Comparison of ENCODE assay signal across 33 cellular contexts in genomic region chr17:81167194-81167524, GRCh38. TPM values are rescaled to one million over a fixed set of nuclear protein-coding genes. Genes with fewer than 3 reads are reported as not detected.
DNase-seq lines count a peak whose midpoint lies in the region; ATAC-seq, FAIRE-seq and TF ChIP-seq lines count a peak whose summit lies in the region.
"Had no signal": no experiment of that assay in that cellular context is flagged by ENCODE, and none has a peak within 500 bp of the region (broad histone marks: within the 10 kb centered on the region; RNA-seq: fewer than 3 reads in every experiment).

No MANE protein-coding gene starts in this region.

- H3K9me3 Mint-ChIP-seq in activated naive CD8-positive, alpha-beta T cell treated with anti-CD3 and anti-CD28 coated beads, Interleukin-2, amount 50 U/mL, for 24 hours: no peaks in the 10 kb centered on the region
- H3K9me3 Mint-ChIP-seq in mesothelial cell of epicardium: no peaks in the 10 kb centered on the region
- H3K9me3 Mint-ChIP-seq: activated CD8-positive, alpha-beta T cell treated with anti-CD3 and anti-CD28 coated beads for 36 hours had no signal

- H3K27ac Mint-ChIP-seq in activated naive CD8-positive, alpha-beta T cell treated with anti-CD3 and anti-CD28 coated beads, Interleukin-2, amount 50 U/mL, for 24 hours: no peak overlapping the region
- no peak overlapping the region for H3K27ac Mint-ChIP-seq in mesothelial cell of epicardium
- H3K27ac Mint-ChIP-seq: activated CD8-positive, alpha-beta T cell treated with anti-CD3 and anti-CD28 coated beads for 36 hours had no signal

- no peaks in the 10 kb centered on the region for H4K20me1 ChIP-seq in HepG2 (ENCODE audit: insufficient read depth, low read length)

- H3K27me3 ChIP-seq in HepG2 (ENCODE audit: control insufficient read depth in 1 of 2, insufficient read depth in 2 of 2, low read length in 2 of 2) (0 out of 5 replicates have a peak, but pooled peaks cover 0 to 4% of the 10 kb centered on the region in 2 experiments), right lobe of liver (peaks cover 0 to 8% of the 10 kb centered on the region in 2 donors)
- H3K27me3 ChIP-seq: body of pancreas had no signal

- FAIRE-seq in HepG2 (lab: Jason Lieb, UNC): no peak
- FAIRE-seq: A204.1, TTC549 had no signal

- H3K9ac ChIP-seq in HepG2 (ENCODE audit: insufficient read depth, low read depth, low read length): no peak overlapping the region

- peak overlapping the region; percentile 85 for H3K4me2 ChIP-seq in HepG2 (ENCODE audit: low read depth, low read length)

- H3K27ac ChIP-seq in HepG2 (ENCODE audit: extremely low read length, insufficient read depth, low read length): no peak overlapping the region
- no peak overlapping the region for H3K27ac ChIP-seq in right lobe of liver
- peak overlapping the region; percentile 17 for H3K27ac ChIP-seq in substantia nigra (ENCODE audit: low read depth, low read length, poor library complexity, severe bottlenecking)
- H3K27ac ChIP-seq: neutrophil, SJSA1 had no signal

- H3K36me3 ChIP-seq in HepG2 (replicated peaks in 1 of 2; ENCODE audit: control insufficient read depth in 1 of 2, insufficient read depth in 2 of 2, low read length in 2 of 2) (no peaks in the 10 kb centered on the region), right lobe of liver (no peaks in the 10 kb centered on the region)
- H3K36me3 ChIP-seq: neutrophil, SJSA1 had no signal

- peak overlapping the region in 1 of 3 experiments; percentile 75; a peak in 1 of 6 replicates for H3K4me3 ChIP-seq in HepG2 (replicated peaks in 1 of 3; ENCODE audit: insufficient read depth in 1 of 3, low read depth in 2 of 3, low read length in 3 of 3)
- no peak overlapping the region for H3K4me3 ChIP-seq in right lobe of liver
- H3K4me3 ChIP-seq: body of pancreas, SJSA1 had no signal

- H3K4me3 Mint-ChIP-seq in activated naive CD8-positive, alpha-beta T cell treated with anti-CD3 and anti-CD28 coated beads, Interleukin-2, amount 50 U/mL, for 24 hours: peak overlapping the region; percentile 57
- H3K4me3 Mint-ChIP-seq in mesothelial cell of epicardium: peak overlapping the region; percentile 61
- H3K4me3 Mint-ChIP-seq: activated CD8-positive, alpha-beta T cell treated with anti-CD3 and anti-CD28 coated beads for 36 hours had no signal

- peaks cover 2% of the 10 kb centered on the region for H3K4me1 Mint-ChIP-seq in activated naive CD8-positive, alpha-beta T cell treated with anti-CD3 and anti-CD28 coated beads, Interleukin-2, amount 50 U/mL, for 24 hours
- H3K4me1 Mint-ChIP-seq in mesothelial cell of epicardium: peaks cover 11% of the 10 kb centered on the region

- H2AFZ ChIP-seq in HepG2 (ENCODE audit: low read length): no peak overlapping the region

- BruUV-seq in HepG2 (replicated peaks; lab: Mats Ljungman, UMichigan): no TSS peak

- TF ChIP-seq EP300 in HepG2 (IDR thresholded peaks at IDR 0.05; ENCODE audit: low read depth in 2 of 2, low read length in 2 of 2) (no peak), HepG2 (CRISPR knock-in tag; IDR thresholded peaks at IDR 0.05; ENCODE audit: borderline replicate concordance) (no peak)

- in situ Hi-C loops in HepG2 (cut with HindIII; ENCODE audit: extremely low pct_ligation_motif_present, low pct_unique_long_range_greater_than_20kb): no loop called here

- TF ChIP-seq RAD21 in HepG2 (CRISPR knock-in tag; IDR thresholded peaks at IDR 0.05): no peak

- no peaks in the 10 kb centered on the region for H3K79me2 ChIP-seq in HepG2 (ENCODE audit: insufficient read depth, low read length)

- POLR2A ChIA-PET in HepG2 (lab: Yijun Ruan, JAX): no interaction called here

- H3K4me1 ChIP-seq in HepG2 (ENCODE audit: insufficient read depth, low read length): peaks cover 45% of the 10 kb centered on the region
- peaks cover 0 to 11% (median 0%) of the 10 kb centered on the region in 4 donors for H3K4me1 ChIP-seq in right lobe of liver

- ATAC-seq in HepG2 (no peak), right lobe of liver (no peak), HG03457 (IDR thresholded peaks at IDR 0.05; ENCODE audit: unreplicated experiment) (no peak)
- no peak for ATAC-seq in activated naive CD8-positive, alpha-beta T cell treated with anti-CD3 and anti-CD28 coated beads, Interleukin-2, amount 50 U/mL, for 24 hours
- ATAC-seq: body of pancreas, HCT116 had no signal

- no peak for TF ChIP-seq POLR2A in HepG2 (IDR thresholded peaks at IDR 0.05; ENCODE audit: insufficient read depth in 1 of 2, low read depth in 2 of 2, low read length in 2 of 2)
- no peak for TF ChIP-seq POLR2A in right lobe of liver (IDR thresholded peaks at IDR 0.05)

- no peak for DNase-seq in HepG2 (ENCODE audit: low spot score)
- DNase-seq in right lobe of liver: no peak
- no peak for DNase-seq in activated naive CD8-positive, alpha-beta T cell treated with anti-CD3 and anti-CD28 coated beads, Interleukin-2, amount 50 U/mL, for 24 hours
- DNase-seq in mesothelial cell of epicardium (ENCODE audit: low spot score in 2 of 2, unreplicated experiment in 2 of 2): no peak
- DNase-seq in substantia nigra (lab: John Stamatoyannopoulos, UW): no peak
- no peak for DNase-seq in dedifferentiated amniotic fluid mesenchymal stem cell (ENCODE audit: extremely low spot score)
- DNase-seq in effector CD8-positive, alpha-beta T cell (lab: John Stamatoyannopoulos, UW): no peak
- DNase-seq: activated CD4-positive, alpha-beta T cell treated with anti-CD3 and anti-CD28 coated beads for 1 hour; activated CD8-positive, alpha-beta T cell treated with anti-CD3 and anti-CD28 coated beads for 36 hours; activated effector memory CD4-positive, alpha-beta T cell treated with Interleukin-2 at 50 U/mL for 16 hours; COR-L47; DMS79; GF-D8; Karpas-422; midbrain; NCI-H2107; NCI-H446; NCI-H774; RPMI8226; trophoblast cell had no signal

- no peak for TF ChIP-seq CTCF in HepG2 (CRISPR knock-in tag; IDR thresholded peaks at IDR 0.05)
- TF ChIP-seq CTCF in right lobe of liver (IDR thresholded peaks at IDR 0.05): no peak
- no peak for TF ChIP-seq CTCF in mesothelial cell of epicardium (IDR thresholded peaks at IDR 0.05; ENCODE audit: unreplicated experiment)

- intact Hi-C loops in HepG2 (cut with micrococcal nuclease; ENCODE audit: unreplicated experiment) (no loop called here), right lobe of liver (cut with DNase I) (no loop called here)

- H3K9me3 ChIP-seq in HepG2 (ENCODE audit: low read length) (no peaks in the 10 kb centered on the region), right lobe of liver (no peaks in the 10 kb centered on the region)
- H3K9me3 ChIP-seq: body of pancreas, neutrophil had no signal

- no peaks in the 10 kb centered on the region for H3K36me3 Mint-ChIP-seq in activated naive CD8-positive, alpha-beta T cell treated with anti-CD3 and anti-CD28 coated beads, Interleukin-2, amount 50 U/mL, for 24 hours (ENCODE audit: low read depth)
- H3K36me3 Mint-ChIP-seq in mesothelial cell of epicardium: no peaks in the 10 kb centered on the region

- CTCF ChIA-PET in HepG2 (lab: Yijun Ruan, JAX; ENCODE audit: low intra/inter-chr PET ratio, low total read pairs): no interaction called here

- 95% methylated on average over 4 of the region's 4 CpGs for WGBS in HepG2 (ENCODE audit: low lambda C conversion rate)
- 100% methylated on average over 3 of the region's 4 CpGs for WGBS in right lobe of liver (ENCODE audit: insufficient coverage, low coverage, low lambda C conversion rate, missing lambda C conversion rate)

- peaks cover 9% of the 10 kb centered on the region for H3K27me3 Mint-ChIP-seq in activated naive CD8-positive, alpha-beta T cell treated with anti-CD3 and anti-CD28 coated beads, Interleukin-2, amount 50 U/mL, for 24 hours
- no peaks in the 10 kb centered on the region for H3K27me3 Mint-ChIP-seq in mesothelial cell of epicardium (ENCODE audit: low read depth)

RNA-seq across cellular contexts. Expression of gene AATK, which starts 1.1 kb away (rescaled TPM):
- total RNA-seq in HepG2 (2016; rRNA removed; fragmentation: Illumina TruSeq; extraction: Trizol) (6.1 and 8.4 TPM in 2 replicates), right lobe of liver (1 to 10 TPM in 2 of 6 experiments, under 1 TPM in 4; 0.31 to 1.2 (median 0.86) TPM), mesothelial cell of epicardium (14.8 to 17.3 TPM (median 15.2 TPM) in 3 replicates)
- total RNA-seq in HepG2 (2016; cell fraction: cytosol; rRNA removed; fragmentation: Illumina TruSeq; extraction: Trizol; ENCODE audit: low read depth): 1.5 and 2.0 TPM in 2 replicates
- total RNA-seq in HepG2 (2016; cell fraction: insoluble cytoplasmic fraction; rRNA removed; fragmentation: Illumina TruSeq; extraction: Trizol): 5.3 and 9.5 TPM in 2 replicates
- 2.9 and 3.0 TPM in 2 replicates for total RNA-seq in HepG2 (2016; cell fraction: membrane; rRNA removed; fragmentation: Illumina TruSeq; extraction: Trizol)
- 9.7 and 12.6 TPM in 2 replicates for total RNA-seq in HepG2 (2016; cell fraction: nucleus; rRNA removed; fragmentation: Illumina TruSeq; extraction: Trizol)
- 2.9 and 5.2 TPM in 2 replicates for polyA plus RNA-seq in HepG2 (2011; rRNA removed)
- polyA plus RNA-seq in HepG2 (2011; cell fraction: cytosol; rRNA removed): 2.9 and 4.3 TPM in 2 replicates
- 15.0 and 16.5 TPM in 2 replicates for polyA plus RNA-seq in HepG2 (2011; cell fraction: nucleus; rRNA removed)
- polyA plus RNA-seq in HepG2 (2012): 4.4 and 8.0 TPM in 2 replicates
- 0.54 and 0.65 TPM in 2 replicates for polyA plus RNA-seq in HepG2 (2016; cell fraction: cytosol; fragmentation: Illumina TruSeq; extraction: Trizol; ENCODE audit: low read depth)
- 5.7 and 6.0 TPM in 2 replicates for polyA plus RNA-seq in HepG2 (2016; cell fraction: insoluble cytoplasmic fraction; fragmentation: Illumina TruSeq; extraction: Trizol; ENCODE audit: low read depth)
- polyA plus RNA-seq in HepG2 (2016; cell fraction: membrane; fragmentation: Illumina TruSeq; extraction: Trizol; ENCODE audit: low read depth): 1.1 and 1.8 TPM in 2 replicates
- 14.7 and 18.3 TPM in 2 replicates for polyA plus RNA-seq in HepG2 (2016; cell fraction: nucleus; fragmentation: Illumina TruSeq; extraction: Trizol; ENCODE audit: insufficient read depth, low read depth)
- 20.3 and 42.0 TPM in 2 replicates for polyA minus RNA-seq in HepG2 (2011; rRNA and poly(A)+ RNA removed; ENCODE audit: low replicate concordance)
- 7.4 and 11.0 TPM in 2 replicates for polyA minus RNA-seq in HepG2 (2011; cell fraction: cytosol; rRNA and poly(A)+ RNA removed)
- 3.6 and 4.6 TPM in 2 replicates for polyA minus RNA-seq in HepG2 (2011; cell fraction: nucleus; rRNA and poly(A)+ RNA removed)

RNA-seq across cellular contexts. Expression of gene PVALEF, which starts 1.9 kb away (rescaled TPM):
- total RNA-seq in HepG2 (2016; rRNA removed; fragmentation: Illumina TruSeq; extraction: Trizol) (0.18 TPM in 1 of 2 replicates, not detected in the other), right lobe of liver (not detected), mesothelial cell of epicardium (0.22 to 0.62 TPM (median 0.47 TPM) in 3 replicates)
- 0.40 and 0.53 TPM in 2 replicates for total RNA-seq in HepG2 (2016; cell fraction: cytosol; rRNA removed; fragmentation: Illumina TruSeq; extraction: Trizol; ENCODE audit: low read depth)
- 0.13 and 0.22 TPM in 2 replicates for total RNA-seq in HepG2 (2016; cell fraction: insoluble cytoplasmic fraction; rRNA removed; fragmentation: Illumina TruSeq; extraction: Trizol)
- 0.25 and 0.28 TPM in 2 replicates for total RNA-seq in HepG2 (2016; cell fraction: membrane; rRNA removed; fragmentation: Illumina TruSeq; extraction: Trizol)
- 0.28 TPM in 1 of 2 replicates, not detected in the other for total RNA-seq in HepG2 (2016; cell fraction: nucleus; rRNA removed; fragmentation: Illumina TruSeq; extraction: Trizol)
- polyA plus RNA-seq in HepG2 (2011; rRNA removed): 0.18 and 0.24 TPM in 2 replicates
- 0.11 TPM in 1 of 2 replicates, not detected in the other for polyA plus RNA-seq in HepG2 (2011; cell fraction: cytosol; rRNA removed)
- polyA plus RNA-seq in HepG2 (2011; cell fraction: nucleus; rRNA removed): 0.21 and 0.42 TPM in 2 replicates
- polyA plus RNA-seq in HepG2 (2012): not detected in 2 replicates
- polyA plus RNA-seq in HepG2 (2016; cell fraction: cytosol; fragmentation: Illumina TruSeq; extraction: Trizol; ENCODE audit: low read depth): 0.29 and 0.34 TPM in 2 replicates
- polyA plus RNA-seq in HepG2 (2016; cell fraction: insoluble cytoplasmic fraction; fragmentation: Illumina TruSeq; extraction: Trizol; ENCODE audit: low read depth): 0.39 and 0.44 TPM in 2 replicates
- 0.14 and 0.19 TPM in 2 replicates for polyA plus RNA-seq in HepG2 (2016; cell fraction: membrane; fragmentation: Illumina TruSeq; extraction: Trizol; ENCODE audit: low read depth)
- 0.36 TPM in 1 of 2 replicates, not detected in the other for polyA plus RNA-seq in HepG2 (2016; cell fraction: nucleus; fragmentation: Illumina TruSeq; extraction: Trizol; ENCODE audit: insufficient read depth, low read depth)
- 0.09 and 0.18 TPM in 2 replicates for polyA minus RNA-seq in HepG2 (2011; rRNA and poly(A)+ RNA removed; ENCODE audit: low replicate concordance)
- not detected in 2 replicates for polyA minus RNA-seq in HepG2 (2011; cell fraction: cytosol; rRNA and poly(A)+ RNA removed)
- polyA minus RNA-seq in HepG2 (2011; cell fraction: nucleus; rRNA and poly(A)+ RNA removed): not detected in 2 replicates
- total RNA-seq: activated CD8-positive, alpha-beta T cell treated with anti-CD3 and anti-CD28 coated beads for 36 hours; body of pancreas; cerebellum; epithelial cell of proximal tubule; kidney epithelial cell; lower leg skin; SJSA1; skeletal muscle tissue; T-helper 1 cell treated with Interleukin-12 subunit alpha and Interleukin-12 subunit beta and Interleukin-4 antibody, amounts not matched to agents 30 ng/mL and 1 ng/mL, for 36 hours had no signal

RNA-seq across cellular contexts. Expression of gene CEP131, which starts 55.6 kb away (rescaled TPM):
- total RNA-seq in HepG2 (2016; rRNA removed; fragmentation: Illumina TruSeq; extraction: Trizol) (11.1 and 16.8 TPM in 2 replicates), right lobe of liver (1 to 10 TPM; 1.5 to 4.3 (median 2.1) TPM), mesothelial cell of epicardium (26.3 to 27.6 TPM (median 27.3 TPM) in 3 replicates)
- 2.2 and 3.5 TPM in 2 replicates for total RNA-seq in HepG2 (2016; cell fraction: cytosol; rRNA removed; fragmentation: Illumina TruSeq; extraction: Trizol; ENCODE audit: low read depth)
- total RNA-seq in HepG2 (2016; cell fraction: insoluble cytoplasmic fraction; rRNA removed; fragmentation: Illumina TruSeq; extraction: Trizol): 8.4 and 18.4 TPM in 2 replicates
- 5.8 and 6.2 TPM in 2 replicates for total RNA-seq in HepG2 (2016; cell fraction: membrane; rRNA removed; fragmentation: Illumina TruSeq; extraction: Trizol)
- total RNA-seq in HepG2 (2016; cell fraction: nucleus; rRNA removed; fragmentation: Illumina TruSeq; extraction: Trizol): 10.7 and 12.3 TPM in 2 replicates
- 5.0 and 5.6 TPM in 2 replicates for polyA plus RNA-seq in HepG2 (2011; rRNA removed)
- 3.0 and 5.8 TPM in 2 replicates for polyA plus RNA-seq in HepG2 (2011; cell fraction: cytosol; rRNA removed)
- 31.7 and 46.2 TPM in 2 replicates for polyA plus RNA-seq in HepG2 (2011; cell fraction: nucleus; rRNA removed)
- polyA plus RNA-seq in HepG2 (2012): 6.3 and 6.8 TPM in 2 replicates
- 2.7 and 3.3 TPM in 2 replicates for polyA plus RNA-seq in HepG2 (2016; cell fraction: cytosol; fragmentation: Illumina TruSeq; extraction: Trizol; ENCODE audit: low read depth)
- 11.8 and 13.5 TPM in 2 replicates for polyA plus RNA-seq in HepG2 (2016; cell fraction: insoluble cytoplasmic fraction; fragmentation: Illumina TruSeq; extraction: Trizol; ENCODE audit: low read depth)
- polyA plus RNA-seq in HepG2 (2016; cell fraction: membrane; fragmentation: Illumina TruSeq; extraction: Trizol; ENCODE audit: low read depth): 4.3 and 4.6 TPM in 2 replicates
- 35.7 and 41.4 TPM in 2 replicates for polyA plus RNA-seq in HepG2 (2016; cell fraction: nucleus; fragmentation: Illumina TruSeq; extraction: Trizol; ENCODE audit: insufficient read depth, low read depth)
- polyA minus RNA-seq in HepG2 (2011; rRNA and poly(A)+ RNA removed; ENCODE audit: low replicate concordance): 4.8 and 5.8 TPM in 2 replicates
- polyA minus RNA-seq in HepG2 (2011; cell fraction: cytosol; rRNA and poly(A)+ RNA removed): 3.0 and 4.2 TPM in 2 replicates
- 7.6 and 8.0 TPM in 2 replicates for polyA minus RNA-seq in HepG2 (2011; cell fraction: nucleus; rRNA and poly(A)+ RNA removed)
